In the genomic region with DNA sequence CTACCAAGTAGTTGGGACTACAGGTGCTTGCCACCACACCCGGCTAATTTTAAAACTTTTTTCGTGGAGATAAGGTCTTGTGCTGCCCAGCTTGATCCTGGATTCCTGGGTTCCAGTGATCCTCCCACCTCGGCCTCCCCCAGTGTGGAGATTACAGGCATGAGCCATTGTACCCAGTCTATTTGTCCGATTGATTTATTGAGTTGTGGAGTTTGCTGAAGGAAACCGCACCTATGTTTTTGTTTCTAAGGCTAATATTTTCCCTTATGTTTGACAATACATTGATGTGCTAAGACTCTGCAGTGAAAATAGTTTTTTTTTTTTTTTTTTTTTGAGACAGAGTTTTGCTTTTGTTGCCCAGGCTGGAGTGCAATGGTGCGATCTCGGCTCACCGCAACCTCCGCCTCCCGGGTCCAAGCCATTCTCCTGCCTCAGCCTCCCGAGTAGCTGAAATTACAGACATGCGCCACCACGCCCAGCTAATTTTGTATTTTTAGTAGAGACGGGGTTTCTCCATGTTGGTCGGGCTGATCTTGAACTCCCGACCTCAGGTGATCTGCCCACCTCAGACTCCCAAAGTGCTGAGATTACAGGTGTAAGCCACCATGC, we compare ENCODE assay signal across 1 cellular context. TPM values are rescaled to one million over a fixed set of nuclear protein-coding genes. Genes with fewer than 3 reads are reported as not detected.
"Had no signal": no experiment of that assay in that cellular context is flagged by ENCODE, and none has a peak within 500 bp of the region (broad histone marks: within the 10 kb centered on the region; RNA-seq: fewer than 3 reads in every experiment).

No MANE protein-coding gene starts in this region.

RNA-seq across cellular contexts. Expression of gene MARVELD2, which starts 57.7 kb away (rescaled TPM):
- total RNA-seq: LHCN-M2 had no signal
